In the genomic region with DNA sequence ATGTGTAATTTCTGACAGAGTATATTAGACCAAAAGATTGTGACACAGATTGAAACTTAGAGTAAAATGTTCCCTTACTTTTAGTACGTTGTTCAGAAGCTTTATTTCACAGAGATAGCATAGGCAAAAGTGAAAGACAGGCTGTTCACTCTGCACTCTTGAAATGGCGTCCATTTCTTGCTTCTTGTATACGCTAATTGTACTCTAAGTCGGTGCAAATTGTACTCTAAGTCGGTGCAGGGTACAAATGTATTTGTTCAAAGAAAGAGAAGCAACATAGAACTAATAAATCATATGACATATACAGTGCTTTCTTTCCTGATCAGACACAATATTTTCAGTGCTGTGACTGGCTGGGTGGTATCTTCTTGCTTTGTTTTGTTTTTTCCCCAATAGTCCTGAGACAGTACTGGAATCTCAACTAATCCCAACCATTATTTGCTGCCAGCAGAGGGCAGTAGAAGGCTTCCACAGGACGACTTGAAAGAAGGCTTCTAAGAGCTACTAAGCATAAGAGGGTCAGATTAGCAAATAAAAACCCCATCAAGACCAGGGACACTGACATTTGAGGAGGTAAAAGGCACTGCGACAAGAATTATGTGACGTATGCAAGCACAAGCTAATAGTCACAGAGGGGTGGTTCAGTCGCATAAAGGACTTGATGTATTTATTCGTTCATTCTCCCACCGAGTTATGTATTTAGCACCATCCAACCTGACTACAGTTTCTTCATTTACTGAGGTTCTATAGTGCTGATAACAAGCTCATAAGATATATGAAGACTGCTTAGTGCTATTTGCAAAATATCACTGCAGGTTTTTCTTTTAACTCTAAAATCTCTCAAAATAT, we compare ENCODE assay signal across 2 cellular contexts.
TF ChIP-seq lines count a peak whose summit lies in the region.

No MANE protein-coding gene starts in this region.

TF ChIP-seq in GM23338, 12 proteins besides CTCF, POLR2A, EP300 and RAD21 (continues in another document):
- TF ChIP-seq, protein P1, sequence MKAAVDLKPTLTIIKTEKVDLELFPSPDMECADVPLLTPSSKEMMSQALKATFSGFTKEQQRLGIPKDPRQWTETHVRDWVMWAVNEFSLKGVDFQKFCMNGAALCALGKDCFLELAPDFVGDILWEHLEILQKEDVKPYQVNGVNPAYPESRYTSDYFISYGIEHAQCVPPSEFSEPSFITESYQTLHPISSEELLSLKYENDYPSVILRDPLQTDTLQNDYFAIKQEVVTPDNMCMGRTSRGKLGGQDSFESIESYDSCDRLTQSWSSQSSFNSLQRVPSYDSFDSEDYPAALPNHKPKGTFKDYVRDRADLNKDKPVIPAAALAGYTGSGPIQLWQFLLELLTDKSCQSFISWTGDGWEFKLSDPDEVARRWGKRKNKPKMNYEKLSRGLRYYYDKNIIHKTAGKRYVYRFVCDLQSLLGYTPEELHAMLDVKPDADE (IDR thresholded peaks at IDR 0.05), result no peak
- no peak for TF ChIP-seq CREB1 (CRISPR knock-in tag; IDR thresholded peaks at IDR 0.05; ENCODE audit: low read depth)
- TF ChIP-seq ZNF114 (CRISPR knock-in tag; IDR thresholded peaks at IDR 0.05), result no peak
- TF ChIP-seq STAT1 (IDR thresholded peaks at IDR 0.05; ENCODE audit: unreplicated experiment), result no peak
- TF ChIP-seq POLR2AphosphoS5 (IDR thresholded peaks at IDR 0.05; ENCODE audit: low read depth), result no peak
- TF ChIP-seq, protein P2, sequence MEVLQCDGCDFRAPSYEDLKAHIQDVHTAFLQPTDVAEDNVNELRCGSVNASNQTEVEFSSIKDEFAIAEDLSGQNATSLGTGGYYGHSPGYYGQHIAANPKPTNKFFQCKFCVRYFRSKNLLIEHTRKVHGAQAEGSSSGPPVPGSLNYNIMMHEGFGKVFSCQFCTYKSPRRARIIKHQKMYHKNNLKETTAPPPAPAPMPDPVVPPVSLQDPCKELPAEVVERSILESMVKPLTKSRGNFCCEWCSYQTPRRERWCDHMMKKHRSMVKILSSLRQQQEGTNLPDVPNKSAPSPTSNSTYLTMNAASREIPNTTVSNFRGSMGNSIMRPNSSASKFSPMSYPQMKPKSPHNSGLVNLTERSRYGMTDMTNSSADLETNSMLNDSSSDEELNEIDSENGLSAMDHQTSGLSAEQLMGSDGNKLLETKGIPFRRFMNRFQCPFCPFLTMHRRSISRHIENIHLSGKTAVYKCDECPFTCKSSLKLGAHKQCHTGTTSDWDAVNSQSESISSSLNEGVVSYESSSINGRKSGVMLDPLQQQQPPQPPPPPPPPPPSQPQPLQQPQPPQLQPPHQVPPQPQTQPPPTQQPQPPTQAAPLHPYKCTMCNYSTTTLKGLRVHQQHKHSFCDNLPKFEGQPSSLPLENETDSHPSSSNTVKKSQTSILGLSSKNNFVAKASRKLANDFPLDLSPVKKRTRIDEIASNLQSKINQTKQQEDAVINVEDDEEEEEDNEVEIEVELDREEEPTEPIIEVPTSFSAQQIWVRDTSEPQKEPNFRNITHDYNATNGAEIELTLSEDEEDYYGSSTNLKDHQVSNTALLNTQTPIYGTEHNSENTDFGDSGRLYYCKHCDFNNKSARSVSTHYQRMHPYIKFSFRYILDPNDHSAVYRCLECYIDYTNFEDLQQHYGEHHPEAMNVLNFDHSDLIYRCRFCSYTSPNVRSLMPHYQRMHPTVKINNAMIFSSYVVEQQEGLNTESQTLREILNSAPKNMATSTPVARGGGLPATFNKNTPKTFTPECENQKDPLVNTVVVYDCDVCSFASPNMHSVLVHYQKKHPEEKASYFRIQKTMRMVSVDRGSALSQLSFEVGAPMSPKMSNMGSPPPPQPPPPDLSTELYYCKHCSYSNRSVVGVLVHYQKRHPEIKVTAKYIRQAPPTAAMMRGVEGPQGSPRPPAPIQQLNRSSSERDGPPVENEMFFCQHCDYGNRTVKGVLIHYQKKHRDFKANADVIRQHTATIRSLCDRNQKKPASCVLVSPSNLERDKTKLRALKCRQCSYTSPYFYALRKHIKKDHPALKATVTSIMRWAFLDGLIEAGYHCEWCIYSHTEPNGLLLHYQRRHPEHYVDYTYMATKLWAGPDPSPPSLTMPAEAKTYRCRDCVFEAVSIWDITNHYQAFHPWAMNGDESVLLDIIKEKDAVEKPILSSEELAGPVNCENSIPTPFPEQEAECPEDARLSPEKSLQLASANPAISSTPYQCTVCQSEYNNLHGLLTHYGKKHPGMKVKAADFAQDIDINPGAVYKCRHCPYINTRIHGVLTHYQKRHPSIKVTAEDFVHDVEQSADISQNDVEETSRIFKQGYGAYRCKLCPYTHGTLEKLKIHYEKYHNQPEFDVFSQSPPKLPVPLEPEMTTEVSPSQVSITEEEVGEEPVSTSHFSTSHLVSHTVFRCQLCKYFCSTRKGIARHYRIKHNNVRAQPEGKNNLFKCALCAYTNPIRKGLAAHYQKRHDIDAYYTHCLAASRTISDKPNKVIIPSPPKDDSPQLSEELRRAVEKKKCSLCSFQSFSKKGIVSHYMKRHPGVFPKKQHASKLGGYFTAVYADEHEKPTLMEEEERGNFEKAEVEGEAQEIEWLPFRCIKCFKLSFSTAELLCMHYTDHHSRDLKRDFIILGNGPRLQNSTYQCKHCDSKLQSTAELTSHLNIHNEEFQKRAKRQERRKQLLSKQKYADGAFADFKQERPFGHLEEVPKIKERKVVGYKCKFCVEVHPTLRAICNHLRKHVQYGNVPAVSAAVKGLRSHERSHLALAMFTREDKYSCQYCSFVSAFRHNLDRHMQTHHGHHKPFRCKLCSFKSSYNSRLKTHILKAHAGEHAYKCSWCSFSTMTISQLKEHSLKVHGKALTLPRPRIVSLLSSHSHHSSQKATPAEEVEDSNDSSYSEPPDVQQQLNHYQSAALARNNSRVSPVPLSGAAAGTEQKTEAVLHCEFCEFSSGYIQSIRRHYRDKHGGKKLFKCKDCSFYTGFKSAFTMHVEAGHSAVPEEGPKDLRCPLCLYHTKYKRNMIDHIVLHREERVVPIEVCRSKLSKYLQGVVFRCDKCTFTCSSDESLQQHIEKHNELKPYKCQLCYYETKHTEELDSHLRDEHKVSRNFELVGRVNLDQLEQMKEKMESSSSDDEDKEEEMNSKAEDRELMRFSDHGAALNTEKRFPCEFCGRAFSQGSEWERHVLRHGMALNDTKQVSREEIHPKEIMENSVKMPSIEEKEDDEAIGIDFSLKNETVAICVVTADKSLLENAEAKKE (CRISPR knock-in tag; IDR thresholded peaks at IDR 0.05), result no peak
- no peak for TF ChIP-seq JUNB (IDR thresholded peaks at IDR 0.05; ENCODE audit: unreplicated experiment)
- no peak for TF ChIP-seq ZNF331 (CRISPR knock-in tag; IDR thresholded peaks at IDR 0.05; ENCODE audit: low read depth)
- TF ChIP-seq EZH2 (IDR thresholded peaks at IDR 0.05; ENCODE audit: low read depth, unreplicated experiment), result no peak
- no peak for TF ChIP-seq NANOG (IDR thresholded peaks at IDR 0.05; ENCODE audit: borderline replicate concordance)

TF ChIP-seq in GM12878, 131 proteins besides CTCF, POLR2A, EP300 and RAD21 (continued from another document):
- TF ChIP-seq, protein P3, sequence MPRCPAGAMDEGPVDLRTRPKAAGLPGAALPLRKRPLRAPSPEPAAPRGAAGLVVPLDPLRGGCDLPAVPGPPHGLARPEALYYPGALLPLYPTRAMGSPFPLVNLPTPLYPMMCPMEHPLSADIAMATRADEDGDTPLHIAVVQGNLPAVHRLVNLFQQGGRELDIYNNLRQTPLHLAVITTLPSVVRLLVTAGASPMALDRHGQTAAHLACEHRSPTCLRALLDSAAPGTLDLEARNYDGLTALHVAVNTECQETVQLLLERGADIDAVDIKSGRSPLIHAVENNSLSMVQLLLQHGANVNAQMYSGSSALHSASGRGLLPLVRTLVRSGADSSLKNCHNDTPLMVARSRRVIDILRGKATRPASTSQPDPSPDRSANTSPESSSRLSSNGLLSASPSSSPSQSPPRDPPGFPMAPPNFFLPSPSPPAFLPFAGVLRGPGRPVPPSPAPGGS (IDR thresholded peaks at IDR 0.05; ENCODE audit: borderline replicate concordance, insufficient read depth, low read depth, low read length, poor library complexity, severe bottlenecking), result no peak
